ENCODE assay signal across 19 cellular contexts in genomic region chr3:49972656-49973055, GRCh38.
"Had no signal": no experiment of that assay in that cellular context is flagged by ENCODE, and none has a peak within 500 bp of the region (broad histone marks: within the 10 kb centered on the region; RNA-seq: fewer than 3 reads in every experiment).

No MANE protein-coding gene starts in this region.

- H3K9me3 ChIP-seq: colonic mucosa, esophagus squamous epithelium, heart left ventricle, lower lobe of right lung, upper lobe of left lung had no signal

- H3K4me3 ChIP-seq: colonic mucosa, esophagus squamous epithelium, heart left ventricle, lower lobe of right lung, upper lobe of left lung had no signal

- H3K27ac ChIP-seq: colonic mucosa, esophagus squamous epithelium, heart left ventricle, lower lobe of right lung, upper lobe of left lung had no signal

- H3K4me1 ChIP-seq: colonic mucosa, upper lobe of left lung had no signal

- H3K36me3 ChIP-seq: colonic mucosa had no signal

- ATAC-seq: heart left ventricle; left cardiac atrium; stimulated activated naive CD8-positive, alpha-beta T cell treated with anti-CD3 and anti-CD28 coated beads, Interleukin-15, Interleukin-2, amounts not matched to agents 100 U/mL and 50 U/mL, for 24 hours had no signal

- H3K27me3 ChIP-seq: colonic mucosa, esophagus squamous epithelium, heart left ventricle, upper lobe of left lung had no signal

- DNase-seq: activated CD4-positive, alpha-beta T cell treated with anti-CD3 and anti-CD28 coated beads for 4 hours; activated CD4-positive, alpha-beta T cell treated with anti-CD3 and anti-CD28 coated beads, Interleukin-2, amount 50 U/mL, for 48 hours; activated CD4-positive, CD25-positive, alpha-beta regulatory T cell; activated effector memory CD4-positive, alpha-beta T cell treated with anti-CD3 and anti-CD28 coated beads, Interleukin-2, amount 50 U/mL, for 16 hours; activated naive CD4-positive, alpha-beta T cell treated with anti-CD3 and anti-CD28 coated beads, Interleukin-2, amount 10 ng/mL, durations not matched to agents 7 days and 5 days; aorta; central memory CD4-positive, alpha-beta T cell; colonic mucosa; esophagus squamous epithelium; heart left ventricle; left cardiac atrium; lower lobe of right lung; naive B cell; nucleus accumbens; posterior cingulate gyrus; retina; stimulated activated CD4-positive, alpha-beta T cell treated with anti-CD3 and anti-CD28 coated beads, Interleukin-4, amount 100 ng/mL, for 24 hours; stimulated activated naive CD8-positive, alpha-beta T cell treated with anti-CD3 and anti-CD28 coated beads, Interleukin-15, Interleukin-2, amounts not matched to agents 100 U/mL and 50 U/mL, for 24 hours; upper lobe of left lung had no signal
